Comparison of ENCODE assay signal across 7 cellular contexts in the genomic region with DNA sequence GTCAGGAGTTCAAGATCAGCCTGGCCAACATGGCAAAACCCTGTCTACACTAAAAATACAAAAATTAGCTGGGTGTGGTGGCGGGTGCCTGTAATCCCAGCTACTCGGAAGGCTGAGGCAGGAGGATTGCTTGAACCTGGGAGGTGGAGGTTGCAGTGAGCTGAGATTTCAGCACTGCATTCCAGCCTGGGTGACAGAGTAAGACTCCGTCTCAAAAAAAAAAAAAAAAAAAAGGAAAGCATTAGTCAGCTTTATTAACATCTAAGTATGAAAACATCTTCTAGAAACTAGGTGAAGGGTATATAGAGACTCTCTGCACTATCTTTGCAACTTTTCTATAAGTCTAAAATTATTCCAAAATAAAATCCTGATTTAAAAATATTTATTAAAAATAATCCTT.
DNase-seq lines count a peak whose midpoint lies in the region; ATAC-seq, FAIRE-seq and TF ChIP-seq lines count a peak whose summit lies in the region.
"Not testable (repeated sequence)": the region's sequence is repeated elsewhere in the genome, so short reads cannot be mapped to it uniquely, and the experiment has no call there.

No MANE protein-coding gene starts in this region.

- H3K4me1 ChIP-seq in RWPE2 (ENCODE audit: insufficient read depth, poor library complexity, severe bottlenecking): peaks cover 31% of the 10 kb centered on the region

- DNase-seq in EH (ENCODE audit: low read depth) (peak; percentile 46), HCEC 1CT (peak; percentile 19), amniotic epithelial cell (ENCODE audit: low read depth) (peak; percentile 36), epithelial cell of esophagus (ENCODE audit: low read depth) (peak; percentile 29), iris pigment epithelial cell (ENCODE audit: low read depth) (peak; percentile 49)
- not testable (repeated sequence) for DNase-seq in RWPE2 (ENCODE audit: low spot score)

- H3K9me3 ChIP-seq in RWPE2 (ENCODE audit: severe bottlenecking): not testable (repeated sequence)

- TF ChIP-seq CTCF in RWPE2 (IDR thresholded peaks at IDR 0.05; ENCODE audit: poor library complexity, severe bottlenecking); epithelial cell of esophagus (IDR thresholded peaks at IDR 0.05; ENCODE audit: insufficient read depth, low read depth, low read length, missing control alignments): not testable (repeated sequence)

- peak; percentile 6 for FAIRE-seq in A204.1 (lab: Jason Lieb, UNC)

- H3K36me3 ChIP-seq in RWPE2 (ENCODE audit: low read depth): not testable (repeated sequence)

- H3K4me3 ChIP-seq in RWPE2 (ENCODE audit: severe bottlenecking); epithelial cell of esophagus (ENCODE audit: low read length): not testable (repeated sequence)

- not testable (repeated sequence) for H3K27me3 ChIP-seq in RWPE2 (ENCODE audit: insufficient read depth, poor library complexity, severe bottlenecking)

- ATAC-seq in RWPE2 (ENCODE audit: low read depth): not testable (repeated sequence)

- peak overlapping the region; percentile 85 for H3K27ac ChIP-seq in RWPE2 (ENCODE audit: poor library complexity, severe bottlenecking)
